12 cellular contexts compared by ENCODE assay signal in genomic region chr11:47587733-47588326, GRCh38. TPM values are rescaled to one million over a fixed set of nuclear protein-coding genes. Genes with fewer than 3 reads are reported as not detected.
DNase-seq lines count a peak whose midpoint lies in the region; ATAC-seq and TF ChIP-seq lines count a peak whose summit lies in the region.
"Had no signal": no experiment of that assay in that cellular context is flagged by ENCODE, and none has a peak within 500 bp of the region (broad histone marks: within the 10 kb centered on the region; RNA-seq: fewer than 3 reads in every experiment).

No MANE protein-coding gene starts in this region.

- H3K4me3 ChIP-seq in SJCRH30: no peak overlapping the region
- H3K4me3 ChIP-seq in right cardiac atrium (ENCODE audit: low read length): no peak overlapping the region
- H3K4me3 ChIP-seq in sigmoid colon: no peak overlapping the region

- peak; percentile 41 for DNase-seq in COLO829 (ENCODE audit: low spot score)
- DNase-seq in SJCRH30: peak; percentile 75 to 78
- peak in 2 of 3 donors; percentile 75 to 80 for DNase-seq in right cardiac atrium
- peak; percentile 82 for DNase-seq in sigmoid colon
- no peak for DNase-seq in activated CD4-positive, alpha-beta T cell treated with anti-CD3 and anti-CD28 coated beads, Interleukin-2, amount 10 ng/mL, durations not matched to agents 7 days and 5 days
- DNase-seq in COR-L47 (lab: John Stamatoyannopoulos, UW): no peak
- DNase-seq: activated B cell treated with CpG ODN at 0.5 μM for 24 hours; activated T-cell treated with anti-CD3 and anti-CD28 coated beads, Interleukin-2, amount 50 U/mL, for 4 hours; NCI-H187; stimulated activated CD4-positive, alpha-beta T cell treated with anti-CD3 and anti-CD28 coated beads, Interleukin-2, amount 100 ng/mL, for 48 hours had no signal

- H3K27me3 Mint-ChIP-seq in activated CD4-positive, alpha-beta T cell treated with anti-CD3 and anti-CD28 coated beads, Interleukin-2, amount 10 ng/mL, durations not matched to agents 7 days and 5 days: peaks cover 7% of the 10 kb centered on the region

- CTCF ChIA-PET in activated CD4-positive, alpha-beta T cell treated with anti-CD3 and anti-CD28 coated beads, Interleukin-2, amount 10 ng/mL, durations not matched to agents 7 days and 5 days (lab: Charles Lee): interaction anchor here (1.0 kb wide), 1 partner anchor 9 kb away, joined by 3 read pairs; the partner anchor contains the start of genes KBTBD4 and NDUFS3

- no peaks in the 10 kb centered on the region for H3K27me3 ChIP-seq in SJCRH30
- no peaks in the 10 kb centered on the region for H3K27me3 ChIP-seq in right cardiac atrium (ENCODE audit: control insufficient read depth, insufficient read depth)
- peaks cover 0 to 26% (median 23%) of the 10 kb centered on the region in 3 donors for H3K27me3 ChIP-seq in sigmoid colon

- POLR2A ChIA-PET in activated CD4-positive, alpha-beta T cell treated with anti-CD3 and anti-CD28 coated beads, Interleukin-2, amount 10 ng/mL, durations not matched to agents 7 days and 5 days (lab: Charles Lee): no interaction called here

- H3K9me3 Mint-ChIP-seq in activated CD4-positive, alpha-beta T cell treated with anti-CD3 and anti-CD28 coated beads, Interleukin-2, amount 10 ng/mL, durations not matched to agents 7 days and 5 days: no peaks in the 10 kb centered on the region
- H3K9me3 Mint-ChIP-seq: activated B cell treated with CpG ODN at 0.5 μM for 24 hours; activated T-cell treated with anti-CD3 and anti-CD28 coated beads, Interleukin-2, amount 50 U/mL, for 4 hours had no signal

- H3K36me3 ChIP-seq in SJCRH30 (peaks cover 22% of the 10 kb centered on the region), sigmoid colon (peaks cover 16 to 29% (median 17%) of the 10 kb centered on the region in 4 donors)

- H3K27ac Mint-ChIP-seq in activated CD4-positive, alpha-beta T cell treated with anti-CD3 and anti-CD28 coated beads, Interleukin-2, amount 10 ng/mL, durations not matched to agents 7 days and 5 days: no peak overlapping the region
- H3K27ac Mint-ChIP-seq: activated B cell treated with CpG ODN at 0.5 μM for 24 hours had no signal

- intact Hi-C loops in right cardiac atrium (cut with DNase I) (no loop called here), sigmoid colon (cut with DNase I) (no loop called here)

- no peak overlapping the region for H3K4me3 Mint-ChIP-seq in activated CD4-positive, alpha-beta T cell treated with anti-CD3 and anti-CD28 coated beads, Interleukin-2, amount 10 ng/mL, durations not matched to agents 7 days and 5 days
- H3K4me3 Mint-ChIP-seq: activated B cell treated with CpG ODN at 0.5 μM for 24 hours; activated T-cell treated with anti-CD3 and anti-CD28 coated beads, Interleukin-2, amount 50 U/mL, for 4 hours had no signal

- ATAC-seq in right cardiac atrium: peak; percentile 27
- ATAC-seq in GM18870 (IDR thresholded peaks at IDR 0.05; ENCODE audit: unreplicated experiment): no peak
- ATAC-seq in GM21390 (IDR thresholded peaks at IDR 0.05; ENCODE audit: unreplicated experiment): no peak
- ATAC-seq: activated T-cell treated with anti-CD3 and anti-CD28 coated beads, Interleukin-2, amount 50 U/mL, for 4 hours had no signal

- H3K9me3 ChIP-seq in SJCRH30 (replicated peaks): no peaks in the 10 kb centered on the region
- no peaks in the 10 kb centered on the region for H3K9me3 ChIP-seq in right cardiac atrium (ENCODE audit: control insufficient read depth, low read length)
- H3K9me3 ChIP-seq in sigmoid colon: no peaks in the 10 kb centered on the region

- peaks cover 11% of the 10 kb centered on the region for H3K36me3 Mint-ChIP-seq in activated CD4-positive, alpha-beta T cell treated with anti-CD3 and anti-CD28 coated beads, Interleukin-2, amount 10 ng/mL, durations not matched to agents 7 days and 5 days (ENCODE audit: low read depth)

- 70% methylated on average over 14 of the region's 14 CpGs for WGBS in right cardiac atrium
- 66 to 77% methylated on average over 14 of the region's 14 CpGs for WGBS in sigmoid colon, 2 donors

- no peak for TF ChIP-seq EP300 in sigmoid colon (IDR thresholded peaks at IDR 0.05)

- H3K27ac ChIP-seq in SJCRH30 (peak overlapping the region; percentile 41), right cardiac atrium (ENCODE audit: low read length) (no peak overlapping the region), sigmoid colon (peak overlapping the region in 1 of 4 donors; percentile 27)

- TF ChIP-seq POLR2A in sigmoid colon (IDR thresholded peaks at IDR 0.05): no peak

- no peak for TF ChIP-seq CTCF in sigmoid colon (IDR thresholded peaks at IDR 0.05)

- H3K4me1 ChIP-seq in SJCRH30: peaks cover 7% of the 10 kb centered on the region; the same call in 1 of the 2 replicates
- H3K4me1 ChIP-seq in right cardiac atrium (ENCODE audit: control insufficient read depth, insufficient read depth, low read length): no peaks in the 10 kb centered on the region
- H3K4me1 ChIP-seq in sigmoid colon: peaks cover 0 to 14% (median 6%) of the 10 kb centered on the region in 4 donors

- peaks cover 10% of the 10 kb centered on the region for H3K4me1 Mint-ChIP-seq in activated CD4-positive, alpha-beta T cell treated with anti-CD3 and anti-CD28 coated beads, Interleukin-2, amount 10 ng/mL, durations not matched to agents 7 days and 5 days

RNA-seq across cellular contexts. Expression of gene FAM180B, which starts 1.4 kb away (rescaled TPM):
- total RNA-seq in SJCRH30 (2014; rRNA removed; shearing (Covaris generic)): 0.16 and 0.43 TPM in 2 replicates
- total RNA-seq in right cardiac atrium: under 1 TPM in 2 of 4 donors, not detected in 2; 0.17 to 0.32 TPM
- 0.25 TPM for polyA plus RNA-seq in right cardiac atrium
- total RNA-seq in sigmoid colon: 1 to 10 TPM in 1 of 4 donors, under 1 TPM in 2, not detected in 1; 0.36 to 1.4 (median 0.41) TPM
- under 1 TPM in 2 of 3 donors, not detected in 1; 0.12 to 0.60 TPM for polyA plus RNA-seq in sigmoid colon
- total RNA-seq in activated CD4-positive, alpha-beta T cell treated with anti-CD3 and anti-CD28 coated beads, Interleukin-2, amount 10 ng/mL, durations not matched to agents 7 days and 5 days: under 1 TPM in 1 of 2 experiments, not detected in 1; 0.25 TPM

RNA-seq across cellular contexts. Expression of gene C1QTNF4, which starts 6.4 kb away (rescaled TPM):
- not detected in 2 replicates for total RNA-seq in SJCRH30 (2014; rRNA removed; shearing (Covaris generic))
- under 1 TPM; 0.33 to 0.74 (median 0.48) TPM for total RNA-seq in right cardiac atrium
- polyA plus RNA-seq in right cardiac atrium: 0.68 TPM
- total RNA-seq in sigmoid colon: 10 to 100 TPM in 1 of 4 donors, 1 to 10 TPM in 3; 6.1 to 15.5 (median 6.5) TPM
- polyA plus RNA-seq in sigmoid colon: 1 to 10 TPM in 2 of 3 donors, not detected in 1; 1.3 to 1.8 TPM
- under 1 TPM in 1 of 2 experiments, not detected in 1; 0.22 TPM for total RNA-seq in activated CD4-positive, alpha-beta T cell treated with anti-CD3 and anti-CD28 coated beads, Interleukin-2, amount 10 ng/mL, durations not matched to agents 7 days and 5 days
- total RNA-seq: activated B cell treated with CpG ODN at 0.5 μM for 24 hours had no signal

RNA-seq across cellular contexts. Expression of gene NDUFS3, which starts 9.0 kb away (rescaled TPM):
- 118 and 135 TPM in 2 replicates for total RNA-seq in SJCRH30 (2014; rRNA removed; shearing (Covaris generic))
- total RNA-seq in right cardiac atrium (100 to 1,000 TPM; 143 to 189 (median 165) TPM), sigmoid colon (100 to 1,000 TPM in 2 of 4 donors, 10 to 100 TPM in 2; 74.4 to 106 (median 91.7) TPM)
- polyA plus RNA-seq in right cardiac atrium (260 TPM), sigmoid colon (100 to 1,000 TPM; 229 to 323 (median 268) TPM)
- 100 to 1,000 TPM; 105 to 110 TPM for total RNA-seq in activated CD4-positive, alpha-beta T cell treated with anti-CD3 and anti-CD28 coated beads, Interleukin-2, amount 10 ng/mL, durations not matched to agents 7 days and 5 days

RNA-seq across cellular contexts. Expression of gene KBTBD4, which starts 9.1 kb away (rescaled TPM):
- total RNA-seq in SJCRH30 (2014; rRNA removed; shearing (Covaris generic)): 19.3 and 22.1 TPM in 2 replicates
- total RNA-seq in right cardiac atrium (10 to 100 TPM; 14.2 to 18.1 (median 14.6) TPM), sigmoid colon (10 to 100 TPM; 13.3 to 29.9 (median 23.5) TPM)
- polyA plus RNA-seq in right cardiac atrium (8.1 TPM), sigmoid colon (10 to 100 TPM; 11.3 to 15.9 (median 12.6) TPM)
- total RNA-seq in activated CD4-positive, alpha-beta T cell treated with anti-CD3 and anti-CD28 coated beads, Interleukin-2, amount 10 ng/mL, durations not matched to agents 7 days and 5 days: 10 to 100 TPM; 17.2 to 20.3 TPM

RNA-seq across cellular contexts. Expression of gene PTPMT1, which starts 22.4 kb away (rescaled TPM):
- total RNA-seq in SJCRH30 (2014; rRNA removed; shearing (Covaris generic)): 47.9 and 53.3 TPM in 2 replicates
- 10 to 100 TPM; 13.9 to 17.2 (median 15.3) TPM for total RNA-seq in right cardiac atrium
- 22.5 TPM for polyA plus RNA-seq in right cardiac atrium
- 100 to 1,000 TPM in 3 of 4 donors, 10 to 100 TPM in 1; 100.0 to 152 (median 130) TPM for total RNA-seq in sigmoid colon
- 10 to 100 TPM; 31.0 to 43.1 (median 37.2) TPM for polyA plus RNA-seq in sigmoid colon
- 10 to 100 TPM; 34.2 to 40.5 TPM for total RNA-seq in activated CD4-positive, alpha-beta T cell treated with anti-CD3 and anti-CD28 coated beads, Interleukin-2, amount 10 ng/mL, durations not matched to agents 7 days and 5 days

Comparison
In these comparisons a context has a peak if more than half of its experiments do, and no peak if none do; other contexts are left out.
1. DNase-seq: peak in COLO829 (single experiment), SJCRH30 (2 of 2), right cardiac atrium (2 of 3) and sigmoid colon (single experiment); none in activated CD4-positive, alpha-beta T cell treated with anti-CD3 and anti-CD28 coated beads, Interleukin-2, amount 10 ng/mL, durations not matched to agents 7 days and 5 days (single experiment) and COR-L47 (single experiment).
2. ATAC-seq: peak in right cardiac atrium (2 of 2); none in GM18870 (single experiment) and GM21390 (single experiment).